15 cellular contexts compared by ENCODE assay signal in the genomic region with DNA sequence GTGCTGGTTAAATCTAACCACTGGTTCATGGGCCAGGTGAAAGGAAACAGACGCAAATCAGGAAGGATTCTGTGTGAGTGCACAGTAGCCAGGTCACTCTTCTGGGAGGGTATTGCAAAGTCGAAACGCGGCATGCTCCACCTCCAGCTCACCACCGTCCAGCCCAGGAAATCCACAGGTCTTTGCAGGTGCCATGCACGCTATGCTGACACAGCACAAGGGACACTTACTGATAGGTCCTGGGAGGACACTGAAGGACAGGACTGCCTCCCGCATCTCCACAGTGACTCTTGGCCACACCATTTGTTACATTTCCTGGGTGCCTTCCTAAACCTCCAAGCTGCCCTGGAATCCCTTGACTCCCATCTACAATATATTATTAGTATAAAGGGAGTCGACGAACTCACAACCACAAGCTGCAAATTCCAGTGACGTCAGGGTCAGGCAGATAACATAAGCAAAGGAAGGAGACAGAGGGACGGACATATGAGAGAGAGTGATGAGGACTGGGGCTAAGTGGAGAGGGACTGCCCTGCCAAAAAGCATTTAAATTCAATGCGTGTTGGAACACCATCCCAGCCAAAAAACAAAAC.
A peak's percentile ranks its signal among the peaks of the same experiment; 100 is the strongest.
DNase-seq lines count a peak whose midpoint lies in the region; TF ChIP-seq lines count a peak whose summit lies in the region.
"Had no signal": no experiment of that assay in that cellular context is flagged by ENCODE, and none has a peak within 500 bp of the region (broad histone marks: within the 10 kb centered on the region; RNA-seq: fewer than 3 reads in every experiment).

No MANE protein-coding gene starts in this region.

- no peak overlapping the region for H3K27ac Mint-ChIP-seq in MCF 10A (ENCODE audit: low read depth, unreplicated experiment)
- H3K27ac Mint-ChIP-seq: activated CD8-positive, alpha-beta memory T cell treated with anti-CD3 and anti-CD28 coated beads, Interleukin-2, amount 10 ng/mL, durations not matched to agents 7 days and 5 days; memory B cell; stimulated activated effector memory CD8-positive, alpha-beta T cell treated with anti-CD3 and anti-CD28 coated beads, Interleukin-12 subunit alpha, Interleukin-12 subunit beta, amount 100 ng/mL, for 72 hours had no signal

- H3K4me3 Mint-ChIP-seq in MCF 10A (ENCODE audit: unreplicated experiment): no peak overlapping the region
- H3K4me3 Mint-ChIP-seq: activated CD8-positive, alpha-beta memory T cell treated with anti-CD3 and anti-CD28 coated beads, Interleukin-2, amount 10 ng/mL, durations not matched to agents 7 days and 5 days; CD4-positive, alpha-beta memory T cell; memory B cell; stimulated activated effector memory CD8-positive, alpha-beta T cell treated with anti-CD3 and anti-CD28 coated beads, Interleukin-12 subunit alpha, Interleukin-12 subunit beta, amount 100 ng/mL, for 72 hours had no signal

- no peaks in the 10 kb centered on the region for H3K27me3 Mint-ChIP-seq in MCF 10A (ENCODE audit: insufficient read depth, unreplicated experiment)
- H3K27me3 Mint-ChIP-seq: memory B cell had no signal

- H3K9me3 ChIP-seq in breast epithelium: no peaks in the 10 kb centered on the region
- no peaks in the 10 kb centered on the region for H3K9me3 ChIP-seq in esophagus muscularis mucosa
- no peaks in the 10 kb centered on the region for H3K9me3 ChIP-seq in tibial nerve
- H3K9me3 ChIP-seq: heart left ventricle, thoracic aorta had no signal

- peaks cover 12% of the 10 kb centered on the region for H3K4me1 Mint-ChIP-seq in MCF 10A (ENCODE audit: insufficient read depth, unreplicated experiment)

- H3K36me3 Mint-ChIP-seq in MCF 10A (ENCODE audit: insufficient read depth, unreplicated experiment): peaks cover 6% of the 10 kb centered on the region
- H3K36me3 Mint-ChIP-seq: activated CD8-positive, alpha-beta memory T cell treated with anti-CD3 and anti-CD28 coated beads, Interleukin-2, amount 10 ng/mL, durations not matched to agents 7 days and 5 days; CD4-positive, alpha-beta memory T cell; memory B cell; stimulated activated effector memory CD8-positive, alpha-beta T cell treated with anti-CD3 and anti-CD28 coated beads, Interleukin-12 subunit alpha, Interleukin-12 subunit beta, amount 100 ng/mL, for 72 hours had no signal

- no peak for TF ChIP-seq EP300 in esophagus muscularis mucosa (IDR thresholded peaks at IDR 0.05)
- no peak for TF ChIP-seq EP300 in tibial nerve (IDR thresholded peaks at IDR 0.05)

- no peaks in the 10 kb centered on the region for H3K27me3 ChIP-seq in breast epithelium
- no peaks in the 10 kb centered on the region for H3K27me3 ChIP-seq in esophagus muscularis mucosa
- no peaks in the 10 kb centered on the region for H3K27me3 ChIP-seq in tibial nerve
- H3K27me3 ChIP-seq: heart left ventricle had no signal

- intact Hi-C loops in breast epithelium (cut with DNase I; ENCODE audit: low total_unique reads): loop anchor here (5.0 kb wide), 2 partner anchors 333 to 548 kb away; no protein-coding TSS in a partner anchor
- intact Hi-C loops in MCF 10A (cut with micrococcal nuclease): loop anchor here (1.0 to 5.0 kb wide), 6 partner anchors 103 to 631 kb away; no protein-coding TSS in a partner anchor
- intact Hi-C loops in esophagus muscularis mucosa (cut with DNase I): loop anchor here (1.0 to 10.0 kb wide), 3 partner anchors 235 to 633 kb away; no protein-coding TSS in a partner anchor

- CTCF ChIA-PET in MCF 10A (lab: Yijun Ruan, JAX): interaction anchor here (0.6 to 16.2 kb wide), 74 partner anchors 8 to 1947 kb away, joined by 3 to 521 read pairs (median 4); no protein-coding TSS in a partner anchor

- H3K27ac ChIP-seq in breast epithelium: no peak overlapping the region
- H3K27ac ChIP-seq in esophagus muscularis mucosa (replicated peaks in 1 of 4): peak overlapping the region in 1 of 4 donors; percentile 43
- no peak overlapping the region for H3K27ac ChIP-seq in tibial nerve
- H3K27ac ChIP-seq: heart left ventricle, thoracic aorta had no signal

- WGBS in esophagus muscularis mucosa: 33% methylated on average over 1 of the region's 12 CpGs
- 69 to 79% methylated on average over 12 of the region's 12 CpGs for WGBS in tibial nerve, 2 donors

- no peak for TF ChIP-seq CTCF in breast epithelium (IDR thresholded peaks at IDR 0.05)
- no peak for TF ChIP-seq CTCF in MCF 10A (IDR thresholded peaks at IDR 0.05; ENCODE audit: unreplicated experiment)
- no peak for TF ChIP-seq CTCF in esophagus muscularis mucosa (IDR thresholded peaks at IDR 0.05)
- TF ChIP-seq CTCF in tibial nerve (IDR thresholded peaks at IDR 0.05): no peak

- H3K36me3 ChIP-seq in breast epithelium: no peaks in the 10 kb centered on the region
- no peaks in the 10 kb centered on the region for H3K36me3 ChIP-seq in esophagus muscularis mucosa
- no peaks in the 10 kb centered on the region for H3K36me3 ChIP-seq in tibial nerve
- H3K36me3 ChIP-seq: heart left ventricle, thoracic aorta had no signal

- H3K4me1 ChIP-seq in breast epithelium: no peaks in the 10 kb centered on the region
- peaks cover 0 to 33% (median 25%) of the 10 kb centered on the region in 4 donors for H3K4me1 ChIP-seq in esophagus muscularis mucosa
- no peaks in the 10 kb centered on the region for H3K4me1 ChIP-seq in tibial nerve

- H3K9me3 Mint-ChIP-seq in MCF 10A (ENCODE audit: unreplicated experiment): no peaks in the 10 kb centered on the region
- H3K9me3 Mint-ChIP-seq: CD4-positive, alpha-beta memory T cell; memory B cell; stimulated activated effector memory CD8-positive, alpha-beta T cell treated with anti-CD3 and anti-CD28 coated beads, Interleukin-12 subunit alpha, Interleukin-12 subunit beta, amount 100 ng/mL, for 72 hours had no signal

- POLR2A ChIA-PET in MCF 10A (lab: Yijun Ruan, JAX): interaction anchor here (0.7 to 1.9 kb wide), 4 partner anchors 10 to 331 kb away, joined by 3 to 11 read pairs (median 6); no protein-coding TSS in a partner anchor

- H3K4me3 ChIP-seq in breast epithelium: no peak overlapping the region
- H3K4me3 ChIP-seq in esophagus muscularis mucosa: no peak overlapping the region
- no peak overlapping the region for H3K4me3 ChIP-seq in tibial nerve
- H3K4me3 ChIP-seq: heart left ventricle, thoracic aorta had no signal

- no peak for TF ChIP-seq POLR2A in breast epithelium (IDR thresholded peaks at IDR 0.05)
- TF ChIP-seq POLR2A in esophagus muscularis mucosa (IDR thresholded peaks at IDR 0.05; ENCODE audit: low read depth): no peak
- no peak for TF ChIP-seq POLR2A in tibial nerve (IDR thresholded peaks at IDR 0.05)

- BruUV-seq in MCF 10A (replicated peaks; lab: Mats Ljungman, UMichigan): no TSS peak

- DNase-seq in breast epithelium (ENCODE audit: low spot score in 2 of 2): peak; percentile 15 to 34
- no peak for DNase-seq in MCF 10A (ENCODE audit: unreplicated experiment)
- DNase-seq in NCI-H226: peak; percentile 59
- DNase-seq in esophagus muscularis mucosa (ENCODE audit: extremely low spot score): peak; percentile 77
- peak; percentile 3 for DNase-seq in pons (ENCODE audit: low spot score)
- no peak for DNase-seq in tibial nerve (ENCODE audit: low spot score in 2 of 2)
- no peak for DNase-seq in NCI-H2171 treated with DMSO at 0.1 percent for 48 hours (lab: John Stamatoyannopoulos, UW)
- DNase-seq in NCI-H748 treated with DMSO at 0.1 percent for 48 hours (lab: John Stamatoyannopoulos, UW): no peak
- DNase-seq: activated gamma-delta T cell had no signal

Comparison
In these comparisons a context has a peak if more than half of its experiments do, and no peak if none do; other contexts are left out.
1. DNase-seq: peak in breast epithelium (2 of 2), NCI-H226 (single experiment), esophagus muscularis mucosa (single experiment) and pons (single experiment); none in MCF 10A (single experiment), tibial nerve (0 of 2), NCI-H2171 treated with DMSO at 0.1 percent for 48 hours (single experiment) and NCI-H748 treated with DMSO at 0.1 percent for 48 hours (single experiment).